ENCODE assay signal across 8 cellular contexts in genomic region chr14:52695481-52696091, GRCh38. TPM values are rescaled to one million over a fixed set of nuclear protein-coding genes. Genes with fewer than 3 reads are reported as not detected.
DNase-seq lines count a peak whose midpoint lies in the region; ATAC-seq, FAIRE-seq and TF ChIP-seq lines count a peak whose summit lies in the region.

TSS of gene ERO1A (minus strand) at chr14:52695558. CDS start at chr14:52695481, 77 bp downstream.

- FAIRE-seq in frontal cortex (lab: Jason Lieb, UNC), result no peak

- peaks cover 39% of the 10 kb centered on the region for H3K79me2 ChIP-seq in GM23338 (replicated peaks; ENCODE audit: insufficient read depth)

- peak within 1 kb of the TSS; percentile 94 for H3K4me3 Mint-ChIP-seq in GM23338

- H3K36me3 ChIP-seq in GM23338 (ENCODE audit: insufficient read depth) (no peaks in the 10 kb centered on the region), RWPE2 (ENCODE audit: low read depth) (peaks cover 20% of the 10 kb centered on the region), neutrophil (no peaks in the 10 kb centered on the region), suprapubic skin (no peaks in the 10 kb centered on the region)

- 0 out of 2 replicates have a peak, but pooled peaks cover 2% of the 10 kb centered on the region for H3K9me2 ChIP-seq in GM23338 (ENCODE audit: insufficient read depth)

- TF ChIP-seq POLR2A in suprapubic skin (IDR thresholded peaks at IDR 0.05), result peak in 1 of 2 donors; percentile 58

- under 1% methylated on average over 20 of the region's 78 CpGs for WGBS in suprapubic skin

- H2AFZ ChIP-seq in GM23338, result peak within 1 kb of the TSS; percentile 98

- H3K36me3 Mint-ChIP-seq in GM23338 (ENCODE audit: low read depth), result no peaks in the 10 kb centered on the region; the same call in 2 of the 3 replicates

- peak within 1 kb of the TSS; percentile 25; the same call in 1 of the 2 replicates for H3K27ac Mint-ChIP-seq in GM23338

- peaks cover 20% of the 10 kb centered on the region for H3K4me1 ChIP-seq in GM23338 (ENCODE audit: insufficient read depth)
- peaks cover 46% of the 10 kb centered on the region for H3K4me1 ChIP-seq in RWPE2 (ENCODE audit: insufficient read depth, poor library complexity, severe bottlenecking)
- H3K4me1 ChIP-seq in neutrophil (ENCODE audit: control insufficient read depth in 1 of 2, insufficient read depth in 1 of 2, low read depth in 1 of 2, low read length in 1 of 2), result peaks cover 53 to 57% of the 10 kb centered on the region in 2 experiments
- peaks cover 41% of the 10 kb centered on the region for H3K4me1 ChIP-seq in suprapubic skin

- TF ChIP-seq EP300 in suprapubic skin (IDR thresholded peaks at IDR 0.05), result no peak

- H3K4me3 ChIP-seq in GM23338 (peak within 1 kb of the TSS; percentile 93), RWPE2 (ENCODE audit: severe bottlenecking) (peak within 1 kb of the TSS; percentile 85), neutrophil (ENCODE audit: low read depth in 1 of 2, low read length in 1 of 2) (peak within 1 kb of the TSS; percentile 73 to 95), suprapubic skin (peak within 1 kb of the TSS; percentile 98)

- peak; percentile 90 for DNase-seq in ELR (ENCODE audit: low read depth)
- peak; percentile 81 for DNase-seq in GM23338 (ENCODE audit: low spot score)
- DNase-seq in LHCN-M2 (ENCODE audit: low read depth), result peak; percentile 88
- peak; percentile 89 for DNase-seq in RWPE2 (ENCODE audit: low spot score)
- peak; percentile 68 for DNase-seq in activated naive CD4-positive, alpha-beta T cell treated with Interleukin-2 at 50 U/mL for 16 hours
- peak; percentile 73 to 74 for DNase-seq in frontal cortex (ENCODE audit: low spot score in 2 of 2)
- peak; percentile 85 to 87 for DNase-seq in suprapubic skin (ENCODE audit: low spot score in 2 of 2)

- H3K27me3 Mint-ChIP-seq in GM23338 (ENCODE audit: insufficient read depth, low read depth, poor library complexity), result peaks cover 7% of the 10 kb centered on the region

- peaks cover 22% of the 10 kb centered on the region for H3K4me1 Mint-ChIP-seq in GM23338

- no peaks in the 10 kb centered on the region for H3K9me3 Mint-ChIP-seq in GM23338

- H3K27me3 ChIP-seq in GM23338 (ENCODE audit: insufficient read depth) (peaks cover 12% of the 10 kb centered on the region; the same call in 1 of the 2 replicates), RWPE2 (ENCODE audit: insufficient read depth, poor library complexity, severe bottlenecking) (no peaks in the 10 kb centered on the region), neutrophil (no peaks in the 10 kb centered on the region), suprapubic skin (no peaks in the 10 kb centered on the region)

- H3K4me2 ChIP-seq in GM23338, result peak within 1 kb of the TSS; percentile 85

- H3K27ac ChIP-seq in GM23338 (ENCODE audit: low read depth) (peak within 1 kb of the TSS; percentile 41; the same call in 1 of the 2 replicates), RWPE2 (ENCODE audit: poor library complexity, severe bottlenecking) (peak within 1 kb of the TSS; percentile 88), neutrophil (peak within 1 kb of the TSS; percentile 98), suprapubic skin (peak within 1 kb of the TSS; percentile 98)

- peaks cover 3% of the 10 kb centered on the region; the same call in 1 of the 2 replicates for H3F3A ChIP-seq in GM23338 (replicated peaks; ENCODE audit: low read depth)

- peaks cover 7% of the 10 kb centered on the region; the same call in 1 of the 2 replicates for H4K20me1 ChIP-seq in GM23338 (replicated peaks; ENCODE audit: insufficient read depth)

- H3K9me3 ChIP-seq in RWPE2 (ENCODE audit: severe bottlenecking) (no peaks in the 10 kb centered on the region), neutrophil (no peaks in the 10 kb centered on the region), suprapubic skin (no peaks in the 10 kb centered on the region)

- ATAC-seq in GM23338, result peak; percentile 82
- peak; percentile 78 for ATAC-seq in RWPE2 (ENCODE audit: low read depth)

- no peak for TF ChIP-seq CTCF in GM23338 (conservative IDR thresholded peaks at IDR 0.05; ENCODE audit: low read depth in 2 of 2)
- peak; percentile 20 for TF ChIP-seq CTCF in RWPE2 (IDR thresholded peaks at IDR 0.05; ENCODE audit: poor library complexity, severe bottlenecking)
- TF ChIP-seq CTCF in neutrophil (IDR thresholded peaks at IDR 0.05), result peak; percentile 32
- no peak for TF ChIP-seq CTCF in suprapubic skin (IDR thresholded peaks at IDR 0.05)

TF ChIP-seq in GM23338, 12 proteins besides CTCF, POLR2A, EP300 and RAD21 (continues in another document):
- TF ChIP-seq, protein P1, sequence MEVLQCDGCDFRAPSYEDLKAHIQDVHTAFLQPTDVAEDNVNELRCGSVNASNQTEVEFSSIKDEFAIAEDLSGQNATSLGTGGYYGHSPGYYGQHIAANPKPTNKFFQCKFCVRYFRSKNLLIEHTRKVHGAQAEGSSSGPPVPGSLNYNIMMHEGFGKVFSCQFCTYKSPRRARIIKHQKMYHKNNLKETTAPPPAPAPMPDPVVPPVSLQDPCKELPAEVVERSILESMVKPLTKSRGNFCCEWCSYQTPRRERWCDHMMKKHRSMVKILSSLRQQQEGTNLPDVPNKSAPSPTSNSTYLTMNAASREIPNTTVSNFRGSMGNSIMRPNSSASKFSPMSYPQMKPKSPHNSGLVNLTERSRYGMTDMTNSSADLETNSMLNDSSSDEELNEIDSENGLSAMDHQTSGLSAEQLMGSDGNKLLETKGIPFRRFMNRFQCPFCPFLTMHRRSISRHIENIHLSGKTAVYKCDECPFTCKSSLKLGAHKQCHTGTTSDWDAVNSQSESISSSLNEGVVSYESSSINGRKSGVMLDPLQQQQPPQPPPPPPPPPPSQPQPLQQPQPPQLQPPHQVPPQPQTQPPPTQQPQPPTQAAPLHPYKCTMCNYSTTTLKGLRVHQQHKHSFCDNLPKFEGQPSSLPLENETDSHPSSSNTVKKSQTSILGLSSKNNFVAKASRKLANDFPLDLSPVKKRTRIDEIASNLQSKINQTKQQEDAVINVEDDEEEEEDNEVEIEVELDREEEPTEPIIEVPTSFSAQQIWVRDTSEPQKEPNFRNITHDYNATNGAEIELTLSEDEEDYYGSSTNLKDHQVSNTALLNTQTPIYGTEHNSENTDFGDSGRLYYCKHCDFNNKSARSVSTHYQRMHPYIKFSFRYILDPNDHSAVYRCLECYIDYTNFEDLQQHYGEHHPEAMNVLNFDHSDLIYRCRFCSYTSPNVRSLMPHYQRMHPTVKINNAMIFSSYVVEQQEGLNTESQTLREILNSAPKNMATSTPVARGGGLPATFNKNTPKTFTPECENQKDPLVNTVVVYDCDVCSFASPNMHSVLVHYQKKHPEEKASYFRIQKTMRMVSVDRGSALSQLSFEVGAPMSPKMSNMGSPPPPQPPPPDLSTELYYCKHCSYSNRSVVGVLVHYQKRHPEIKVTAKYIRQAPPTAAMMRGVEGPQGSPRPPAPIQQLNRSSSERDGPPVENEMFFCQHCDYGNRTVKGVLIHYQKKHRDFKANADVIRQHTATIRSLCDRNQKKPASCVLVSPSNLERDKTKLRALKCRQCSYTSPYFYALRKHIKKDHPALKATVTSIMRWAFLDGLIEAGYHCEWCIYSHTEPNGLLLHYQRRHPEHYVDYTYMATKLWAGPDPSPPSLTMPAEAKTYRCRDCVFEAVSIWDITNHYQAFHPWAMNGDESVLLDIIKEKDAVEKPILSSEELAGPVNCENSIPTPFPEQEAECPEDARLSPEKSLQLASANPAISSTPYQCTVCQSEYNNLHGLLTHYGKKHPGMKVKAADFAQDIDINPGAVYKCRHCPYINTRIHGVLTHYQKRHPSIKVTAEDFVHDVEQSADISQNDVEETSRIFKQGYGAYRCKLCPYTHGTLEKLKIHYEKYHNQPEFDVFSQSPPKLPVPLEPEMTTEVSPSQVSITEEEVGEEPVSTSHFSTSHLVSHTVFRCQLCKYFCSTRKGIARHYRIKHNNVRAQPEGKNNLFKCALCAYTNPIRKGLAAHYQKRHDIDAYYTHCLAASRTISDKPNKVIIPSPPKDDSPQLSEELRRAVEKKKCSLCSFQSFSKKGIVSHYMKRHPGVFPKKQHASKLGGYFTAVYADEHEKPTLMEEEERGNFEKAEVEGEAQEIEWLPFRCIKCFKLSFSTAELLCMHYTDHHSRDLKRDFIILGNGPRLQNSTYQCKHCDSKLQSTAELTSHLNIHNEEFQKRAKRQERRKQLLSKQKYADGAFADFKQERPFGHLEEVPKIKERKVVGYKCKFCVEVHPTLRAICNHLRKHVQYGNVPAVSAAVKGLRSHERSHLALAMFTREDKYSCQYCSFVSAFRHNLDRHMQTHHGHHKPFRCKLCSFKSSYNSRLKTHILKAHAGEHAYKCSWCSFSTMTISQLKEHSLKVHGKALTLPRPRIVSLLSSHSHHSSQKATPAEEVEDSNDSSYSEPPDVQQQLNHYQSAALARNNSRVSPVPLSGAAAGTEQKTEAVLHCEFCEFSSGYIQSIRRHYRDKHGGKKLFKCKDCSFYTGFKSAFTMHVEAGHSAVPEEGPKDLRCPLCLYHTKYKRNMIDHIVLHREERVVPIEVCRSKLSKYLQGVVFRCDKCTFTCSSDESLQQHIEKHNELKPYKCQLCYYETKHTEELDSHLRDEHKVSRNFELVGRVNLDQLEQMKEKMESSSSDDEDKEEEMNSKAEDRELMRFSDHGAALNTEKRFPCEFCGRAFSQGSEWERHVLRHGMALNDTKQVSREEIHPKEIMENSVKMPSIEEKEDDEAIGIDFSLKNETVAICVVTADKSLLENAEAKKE (CRISPR knock-in tag; IDR thresholded peaks at IDR 0.05), result no peak
- no peak for TF ChIP-seq JUNB (IDR thresholded peaks at IDR 0.05; ENCODE audit: unreplicated experiment)
- no peak for TF ChIP-seq ZNF331 (CRISPR knock-in tag; IDR thresholded peaks at IDR 0.05; ENCODE audit: low read depth)
- no peak for TF ChIP-seq NANOG (IDR thresholded peaks at IDR 0.05; ENCODE audit: borderline replicate concordance)
- no peak for TF ChIP-seq ETS1 (IDR thresholded peaks at IDR 0.05)
- TF ChIP-seq CREB1 (CRISPR knock-in tag; IDR thresholded peaks at IDR 0.05; ENCODE audit: low read depth), result peak; percentile 31; the same call in 1 of the 2 replicates
- TF ChIP-seq STAT1 (IDR thresholded peaks at IDR 0.05; ENCODE audit: unreplicated experiment), result no peak
- TF ChIP-seq EZH2 (IDR thresholded peaks at IDR 0.05; ENCODE audit: low read depth, unreplicated experiment), result no peak
- no peak for TF ChIP-seq EZH2phosphoT487 (IDR thresholded peaks at IDR 0.05; ENCODE audit: unreplicated experiment)

RNA-seq across cellular contexts. Expression of gene ERO1A, which starts in this region (rescaled TPM):
- total RNA-seq in GM23338 (2014; rRNA removed; shearing (Covaris generic)), result 40.7 and 44.7 TPM in 2 replicates
- 21.2 and 25.2 TPM in 2 replicates for polyA plus RNA-seq in GM23338 (2016; fragmentation: Nextera tagmentation; extraction: Ambion mirVana)
- total RNA-seq in LHCN-M2 (2014; rRNA removed) (83.3 and 98.4 TPM in 2 replicates), frontal cortex (25.7 TPM), suprapubic skin (10 to 100 TPM; 21.7 to 36.0 (median 29.7) TPM)
- polyA plus RNA-seq in LHCN-M2 (2012), result 16.7 TPM

Comparison
In these comparisons a context has a peak if more than half of its experiments do, and no peak if none do; other contexts are left out.
1. Peak in every context shown above with its lines: DNase-seq, ATAC-seq, H3K4me3 ChIP-seq and H3K27ac ChIP-seq.
2. H3K27ac ChIP-seq: peak in every context shown above with its lines; median percentile 98 in neutrophil; 98 in suprapubic skin; 88 in RWPE2; 41 in GM23338.
3. CTCF ChIP-seq: peak in RWPE2 (single experiment) and neutrophil (single experiment); none in GM23338 (0 of 2) and suprapubic skin (0 of 2).